ENCODE assay signal across 36 cellular contexts in the genomic region with DNA sequence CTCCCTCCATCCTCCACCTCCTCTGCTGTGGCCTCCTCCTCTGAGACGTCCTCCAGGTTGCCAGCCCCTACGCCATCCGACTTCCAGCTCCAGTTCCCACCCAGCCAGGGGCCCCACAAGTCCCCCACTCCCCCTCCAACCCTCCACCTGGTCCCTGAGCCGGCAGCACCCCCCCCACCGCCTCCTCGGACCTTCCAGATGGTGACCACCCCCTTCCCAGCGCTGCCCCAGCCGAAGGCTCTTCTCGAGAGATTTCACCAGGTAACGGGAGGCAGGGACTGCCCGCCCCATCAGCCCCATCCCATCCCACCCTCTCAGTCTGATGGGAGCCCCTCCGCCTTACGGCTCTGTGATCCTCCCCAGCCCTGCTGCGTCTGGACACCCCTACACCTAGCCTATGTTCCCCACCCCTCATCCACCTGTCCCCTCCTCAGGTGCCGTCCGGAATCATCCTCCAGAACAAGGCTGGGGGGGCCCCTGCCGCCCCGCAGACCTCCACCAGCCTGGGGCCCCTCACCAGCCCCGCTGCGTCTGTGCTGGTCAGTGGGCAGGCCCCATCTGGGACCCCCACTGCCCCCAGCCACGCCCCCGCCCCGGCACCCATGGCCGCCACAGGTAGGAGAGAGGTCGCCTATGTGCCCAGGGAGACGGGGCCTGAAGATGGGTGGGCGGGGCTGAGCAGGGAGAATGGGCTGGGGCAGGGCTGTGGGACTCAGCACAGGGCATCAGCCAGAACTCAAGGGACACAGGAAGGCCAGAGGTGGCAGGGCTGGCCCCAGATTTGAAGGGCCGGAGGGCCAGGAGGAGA. TPM values are rescaled to one million over a fixed set of nuclear protein-coding genes. Genes with fewer than 3 reads are reported as not detected.
"Had no signal": no experiment of that assay in that cellular context is flagged by ENCODE, and none has a peak within 500 bp of the region (broad histone marks: within the 10 kb centered on the region; RNA-seq: fewer than 3 reads in every experiment).

No MANE protein-coding gene starts in this region.

- H3K27ac ChIP-seq: brain microvascular endothelial cell, Peyer's patch had no signal

- DNase-seq: activated CD4-positive, alpha-beta memory T cell treated with anti-CD3 and anti-CD28 coated beads, Interleukin-2, amount 10 ng/mL, durations not matched to agents 7 days and 5 days; activated CD4-positive, alpha-beta T cell treated with anti-CD3 and anti-CD28 coated beads for 36 hours; activated CD8-positive, alpha-beta memory T cell treated with anti-CD3 and anti-CD28 coated beads for 24 hours; activated CD8-positive, alpha-beta memory T cell treated with anti-CD3 and anti-CD28 coated beads, Interleukin-2, amount 10 ng/mL, durations not matched to agents 7 days and 5 days; activated CD8-positive, alpha-beta memory T cell treated with anti-CD3 and anti-CD28 coated beads, Interleukin-2, amount 50 U/mL, for 48 hours; activated effector memory CD4-positive, alpha-beta T cell treated with anti-CD3 and anti-CD28 coated beads, Interleukin-2, amount 50 U/mL, for 16 hours; activated naive CD4-positive, alpha-beta T cell; activated naive CD4-positive, alpha-beta T cell treated with anti-CD3 and anti-CD28 coated beads, Interleukin-2, amount 50 U/mL, for 16 hours; activated naive CD8-positive, alpha-beta T cell treated with anti-CD3 and anti-CD28 coated beads for 36 hours; activated T-cell treated with anti-CD3 and anti-CD28 coated beads, Interleukin-2, amount 50 U/mL, for 1 hour; activated T-cell treated with anti-CD3 and anti-CD28 coated beads, Interleukin-2, amount 50 U/mL, for 72 hours; amniotic stem cell; aorta; brain microvascular endothelial cell; central memory CD4-positive, alpha-beta T cell; KG1; MG63; NCI-H1048; NCI-H1105 treated with DMSO at 0.1 percent for 48 hours; NCI-H1436; NCI-H1694; NCI-H1930; NCI-H2081 treated with DMSO at 0.1 percent for 48 hours; NCI-H226; NCI-H446 treated with DMSO at 0.1 percent for 48 hours; NCI-H524; NK-92 treated with Interleukin-12 subunit alpha and Interleukin-12 subunit beta, amount 100 ng/mL, for 24 hours; PC-3; Peyer's patch; RPMI8226; SIG-M5; T1000 had no signal

- H3K27me3 ChIP-seq: brain microvascular endothelial cell, MG63, Peyer's patch had no signal

- H3K4me3 Mint-ChIP-seq: activated CD4-positive, alpha-beta memory T cell treated with anti-CD3 and anti-CD28 coated beads, Interleukin-2, amount 10 ng/mL, durations not matched to agents 7 days and 5 days; activated CD4-positive, alpha-beta T cell treated with anti-CD3 and anti-CD28 coated beads for 36 hours; activated CD8-positive, alpha-beta memory T cell treated with anti-CD3 and anti-CD28 coated beads, Interleukin-2, amount 10 ng/mL, durations not matched to agents 7 days and 5 days; activated naive CD8-positive, alpha-beta T cell treated with anti-CD3 and anti-CD28 coated beads for 36 hours; activated T-cell treated with anti-CD3 and anti-CD28 coated beads, Interleukin-2, amount 50 U/mL, for 72 hours; activated T-helper 17 cell treated with anti-CD3 and anti-CD28 coated beads, Interleukin-2, amount 50 U/mL, for 72 hours; WTC11 had no signal

- H3K4me1 ChIP-seq: Peyer's patch had no signal

- H3K9me3 Mint-ChIP-seq: activated CD4-positive, alpha-beta memory T cell treated with anti-CD3 and anti-CD28 coated beads, Interleukin-2, amount 10 ng/mL, durations not matched to agents 7 days and 5 days; activated naive CD8-positive, alpha-beta T cell treated with anti-CD3 and anti-CD28 coated beads for 36 hours; activated T-cell treated with anti-CD3 and anti-CD28 coated beads, Interleukin-2, amount 50 U/mL, for 72 hours; activated T-helper 17 cell treated with anti-CD3 and anti-CD28 coated beads, Interleukin-2, amount 50 U/mL, for 72 hours had no signal

- H3K27ac Mint-ChIP-seq: activated CD4-positive, alpha-beta memory T cell treated with anti-CD3 and anti-CD28 coated beads, Interleukin-2, amount 10 ng/mL, durations not matched to agents 7 days and 5 days; activated CD4-positive, alpha-beta T cell treated with anti-CD3 and anti-CD28 coated beads for 36 hours; activated CD8-positive, alpha-beta memory T cell treated with anti-CD3 and anti-CD28 coated beads, Interleukin-2, amount 10 ng/mL, durations not matched to agents 7 days and 5 days; activated naive CD8-positive, alpha-beta T cell treated with anti-CD3 and anti-CD28 coated beads for 36 hours; activated T-cell treated with anti-CD3 and anti-CD28 coated beads, Interleukin-2, amount 50 U/mL, for 72 hours had no signal

- H3K27me3 Mint-ChIP-seq: activated CD4-positive, alpha-beta memory T cell treated with anti-CD3 and anti-CD28 coated beads, Interleukin-2, amount 10 ng/mL, durations not matched to agents 7 days and 5 days; activated CD4-positive, alpha-beta T cell treated with anti-CD3 and anti-CD28 coated beads for 36 hours; activated CD8-positive, alpha-beta memory T cell treated with anti-CD3 and anti-CD28 coated beads, Interleukin-2, amount 10 ng/mL, durations not matched to agents 7 days and 5 days; activated naive CD8-positive, alpha-beta T cell treated with anti-CD3 and anti-CD28 coated beads for 36 hours; activated T-helper 17 cell treated with anti-CD3 and anti-CD28 coated beads, Interleukin-2, amount 50 U/mL, for 72 hours had no signal

- ATAC-seq: activated CD4-positive, alpha-beta T cell treated with anti-CD3 and anti-CD28 coated beads for 36 hours; activated CD4-positive, CD25-positive, alpha-beta regulatory T cell treated with anti-CD3 and anti-CD28 coated beads, Interleukin-2, amount 50 U/mL, for 24 hours; activated CD8-positive, alpha-beta memory T cell treated with anti-CD3 and anti-CD28 coated beads, Interleukin-2, amount 10 ng/mL, durations not matched to agents 7 days and 5 days; activated T-cell treated with anti-CD3 and anti-CD28 coated beads, Interleukin-2, amount 50 U/mL, for 72 hours; activated T-helper 17 cell treated with anti-CD3 and anti-CD28 coated beads, Interleukin-2, amount 50 U/mL, for 72 hours; PC-3; Right ventricle myocardium inferior; WTC11 had no signal

- H3K4me3 ChIP-seq: MG63, Peyer's patch had no signal

- H3K9me3 ChIP-seq: MG63, Peyer's patch had no signal

- H3K4me1 Mint-ChIP-seq: activated CD4-positive, alpha-beta memory T cell treated with anti-CD3 and anti-CD28 coated beads, Interleukin-2, amount 10 ng/mL, durations not matched to agents 7 days and 5 days; activated CD4-positive, alpha-beta T cell treated with anti-CD3 and anti-CD28 coated beads for 36 hours; activated T-helper 17 cell treated with anti-CD3 and anti-CD28 coated beads, Interleukin-2, amount 50 U/mL, for 72 hours had no signal

RNA-seq across cellular contexts. Expression of a gene that starts 18.6 kb away (rescaled TPM):
- total RNA-seq: activated CD4-positive, alpha-beta memory T cell treated with anti-CD3 and anti-CD28 coated beads, Interleukin-2, amount 10 ng/mL, durations not matched to agents 7 days and 5 days had no signal
